ENCODE assay signal across 10 cellular contexts in the genomic region with DNA sequence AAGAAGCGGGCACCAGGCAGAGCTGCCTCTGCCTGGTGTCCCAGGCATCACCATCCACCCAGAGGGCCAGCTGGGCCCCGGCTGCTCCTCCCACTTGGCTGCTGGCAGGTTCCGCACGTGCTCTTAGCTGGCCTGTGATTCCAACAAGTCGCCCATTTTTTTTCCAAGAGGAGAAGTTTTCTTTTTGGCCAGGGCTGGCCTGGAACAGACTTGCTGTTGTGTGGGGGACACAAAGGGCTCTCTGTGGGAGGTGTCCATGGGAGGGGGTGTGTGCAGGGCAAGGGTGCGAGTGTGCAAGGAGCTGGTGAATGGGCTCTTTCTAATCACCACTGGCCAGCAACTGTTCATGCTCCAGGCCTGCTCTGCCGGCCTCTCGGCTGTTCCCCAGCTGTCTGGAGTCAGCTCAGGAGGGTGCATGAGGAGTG. TPM values are rescaled to one million over a fixed set of nuclear protein-coding genes. Genes with fewer than 3 reads are reported as not detected.
DNase-seq lines count a peak whose midpoint lies in the region; ATAC-seq and TF ChIP-seq lines count a peak whose summit lies in the region.
"Had no signal": no experiment of that assay in that cellular context is flagged by ENCODE, and none has a peak within 500 bp of the region (broad histone marks: within the 10 kb centered on the region; RNA-seq: fewer than 3 reads in every experiment).

No MANE protein-coding gene starts in this region.

- H3K36me3 ChIP-seq in PC-9 (ENCODE audit: low read depth): peaks cover 89% of the 10 kb centered on the region
- H3K36me3 ChIP-seq in mesendoderm (ENCODE audit: control insufficient read depth, insufficient read depth, low read length): peaks cover 29% of the 10 kb centered on the region
- H3K36me3 ChIP-seq in suprapubic skin: peaks cover 77% of the 10 kb centered on the region
- H3K36me3 ChIP-seq: neutrophil had no signal

- H3K27me3 ChIP-seq in PC-9 (ENCODE audit: insufficient read depth, low read depth): no peaks in the 10 kb centered on the region
- no peaks in the 10 kb centered on the region for H3K27me3 ChIP-seq in mesendoderm (ENCODE audit: insufficient read depth, low read length, poor library complexity)
- H3K27me3 ChIP-seq in suprapubic skin: no peaks in the 10 kb centered on the region

- no peak overlapping the region for H2BK120ac ChIP-seq in mesendoderm (ENCODE audit: low read depth, low read length)

- H3K9ac ChIP-seq in mesendoderm (ENCODE audit: low read length): no peak overlapping the region

- TF ChIP-seq CTCF in PC-9 (conservative IDR thresholded peaks at IDR 0.05): no peak
- no peak for TF ChIP-seq CTCF in suprapubic skin (IDR thresholded peaks at IDR 0.05)

- peaks cover 14% of the 10 kb centered on the region for H3K79me1 ChIP-seq in mesendoderm (ENCODE audit: low read length)

- peak overlapping the region; percentile 87 for H3K4me2 ChIP-seq in PC-9
- no peak overlapping the region for H3K4me2 ChIP-seq in mesendoderm (ENCODE audit: low read length)

- peaks cover 94% of the 10 kb centered on the region for H3F3A ChIP-seq in PC-9 (ENCODE audit: insufficient read depth, low read depth)

- H3K27ac ChIP-seq in PC-9 (peak overlapping the region; percentile 100), mesendoderm (ENCODE audit: low read depth, low read length) (peak overlapping the region; percentile 84), suprapubic skin (peak overlapping the region; percentile 47)
- H3K27ac ChIP-seq: neutrophil had no signal

- CTCF ChIA-PET in PC-9 (lab: Charles Lee): interaction anchor here (0.6 to 1.5 kb wide), 3 partner anchors 9 to 1813 kb away, joined by 3 to 5 read pairs (median 4); no protein-coding TSS in a partner anchor
- CTCF ChIA-PET in activated naive CD4-positive, alpha-beta T cell treated with anti-CD3 and anti-CD28 coated beads, Interleukin-2, amount 10 ng/mL, durations not matched to agents 7 days and 5 days (lab: Charles Lee): interaction anchor here (0.9 kb wide), 1 partner anchor 107 kb away, joined by 5 read pairs; no protein-coding TSS in a partner anchor

- H4K8ac ChIP-seq in mesendoderm (ENCODE audit: low read depth, low read length): no peak overlapping the region

- no CpG with 5 or more reads among the region's 8 CpGs for WGBS in mesendoderm (ENCODE audit: extremely low coverage, insufficient coverage, low lambda C conversion rate)
- WGBS in suprapubic skin: 45% methylated on average over 8 of the region's 8 CpGs

- H2AK5ac ChIP-seq in mesendoderm (ENCODE audit: low read length): no peak overlapping the region

- H2BK5ac ChIP-seq in mesendoderm (ENCODE audit: low read length): no peak overlapping the region

- POLR2A ChIA-PET in PC-9 (lab: Charles Lee; ENCODE audit: unreplicated experiment): interaction anchor here (0.5 to 2.0 kb wide), 6 partner anchors 9 to 93 kb away, joined by 3 to 18 read pairs (median 5); no protein-coding TSS in a partner anchor

- no peak overlapping the region for H3K18ac ChIP-seq in mesendoderm (ENCODE audit: low read length)

- no peak overlapping the region for H3K4me3 Mint-ChIP-seq in activated naive CD4-positive, alpha-beta T cell treated with anti-CD3 and anti-CD28 coated beads, Interleukin-2, amount 10 ng/mL, durations not matched to agents 7 days and 5 days

- DNase-seq in PC-9 (no peak), epidermal melanocyte (ENCODE audit: insufficient read length, low spot score) (peak; percentile 89), mesendoderm (no peak), suprapubic skin (ENCODE audit: low spot score in 2 of 2) (peak; percentile 66 to 80), SHP77 treated with DMSO at 0.1 percent for 48 hours (lab: John Stamatoyannopoulos, UW) (no peak)
- DNase-seq in stimulated activated CD4-positive, alpha-beta T cell treated with anti-CD3 and anti-CD28 coated beads, Interleukin-12 subunit alpha, Interleukin-12 subunit beta, amount 100 ng/mL, for 4 hours: no peak
- no peak for DNase-seq in activated naive CD4-positive, alpha-beta T cell treated with anti-CD3 and anti-CD28 coated beads, Interleukin-2, amount 10 ng/mL, durations not matched to agents 7 days and 5 days
- DNase-seq: NCI-H526 treated with DMSO at 0.1 percent for 48 hours had no signal

- no peak overlapping the region for H3K27ac Mint-ChIP-seq in activated naive CD4-positive, alpha-beta T cell treated with anti-CD3 and anti-CD28 coated beads, Interleukin-2, amount 10 ng/mL, durations not matched to agents 7 days and 5 days

- H3K4me1 ChIP-seq in PC-9 (replicated peaks; ENCODE audit: insufficient read depth) (peaks cover 96% of the 10 kb centered on the region), mesendoderm (ENCODE audit: control insufficient read depth, low read depth, low read length) (peaks cover 28% of the 10 kb centered on the region), suprapubic skin (peaks cover 100% of the 10 kb centered on the region)

- peaks cover 85% of the 10 kb centered on the region for H3K27me3 Mint-ChIP-seq in activated naive CD4-positive, alpha-beta T cell treated with anti-CD3 and anti-CD28 coated beads, Interleukin-2, amount 10 ng/mL, durations not matched to agents 7 days and 5 days

- H3K79me2 ChIP-seq in PC-9 (ENCODE audit: low read depth) (peaks cover 86% of the 10 kb centered on the region), mesendoderm (ENCODE audit: control insufficient read depth, insufficient read depth, low read length) (peaks cover 47% of the 10 kb centered on the region)

- no peak for TF ChIP-seq POLR2A in suprapubic skin (IDR thresholded peaks at IDR 0.05)

- H2AFZ ChIP-seq in PC-9: no peak overlapping the region

- H3K9me3 ChIP-seq in PC-9 (ENCODE audit: insufficient read depth, low read depth) (no peaks in the 10 kb centered on the region), suprapubic skin (no peaks in the 10 kb centered on the region)
- H3K9me3 ChIP-seq: neutrophil had no signal

- H3K23ac ChIP-seq in mesendoderm (ENCODE audit: low read length): no peak overlapping the region

- TF ChIP-seq EP300 in suprapubic skin (IDR thresholded peaks at IDR 0.05): no peak

- intact Hi-C loops in PC-9 (cut with micrococcal nuclease; ENCODE audit: unreplicated experiment): no loop called here

- H3K4me3 ChIP-seq in PC-9: no peak overlapping the region; the same call in 1 of the 2 replicates
- H3K4me3 ChIP-seq in mesendoderm (ENCODE audit: low read length): no peak overlapping the region
- no peak overlapping the region for H3K4me3 ChIP-seq in suprapubic skin

- peaks cover 14% of the 10 kb centered on the region for H3K4me1 Mint-ChIP-seq in activated naive CD4-positive, alpha-beta T cell treated with anti-CD3 and anti-CD28 coated beads, Interleukin-2, amount 10 ng/mL, durations not matched to agents 7 days and 5 days

- H3K36me3 Mint-ChIP-seq in activated naive CD4-positive, alpha-beta T cell treated with anti-CD3 and anti-CD28 coated beads, Interleukin-2, amount 10 ng/mL, durations not matched to agents 7 days and 5 days: no peaks in the 10 kb centered on the region

- H3K56ac ChIP-seq in mesendoderm (ENCODE audit: low read length): peak overlapping the region; percentile 30

- no peaks in the 10 kb centered on the region for H3K9me3 Mint-ChIP-seq in activated naive CD4-positive, alpha-beta T cell treated with anti-CD3 and anti-CD28 coated beads, Interleukin-2, amount 10 ng/mL, durations not matched to agents 7 days and 5 days

- no peak for ATAC-seq in HG02870 (IDR thresholded peaks at IDR 0.05; ENCODE audit: unreplicated experiment)

- no peak overlapping the region for H4K5ac ChIP-seq in mesendoderm (ENCODE audit: low read length)

- no peaks in the 10 kb centered on the region for H3K9me2 ChIP-seq in PC-9 (ENCODE audit: insufficient read depth)

- no peak overlapping the region for H2BK15ac ChIP-seq in mesendoderm (replicated peaks; ENCODE audit: low read depth)

- peaks cover 55% of the 10 kb centered on the region for H4K20me1 ChIP-seq in PC-9 (ENCODE audit: insufficient read depth)

- no TSS peak for BruUV-seq in PC-9 (replicated peaks; lab: Mats Ljungman, UMichigan)

- H3K4ac ChIP-seq in mesendoderm (ENCODE audit: low read depth, low read length): no peak overlapping the region

RNA-seq across cellular contexts. Expression of a gene that starts 7.3 kb away (rescaled TPM):
- total RNA-seq in PC-9 (2021) (147 and 221 TPM in 2 replicates), suprapubic skin (100 to 1,000 TPM in 2 of 4 donors, 10 to 100 TPM in 2; 80.4 to 118 (median 95.8) TPM)
- 110 TPM for polyA plus RNA-seq in mesendoderm (2013, experiment 1 of 2)
- polyA plus RNA-seq in mesendoderm (2013, experiment 2 of 2): 105 TPM

Comparison
In these comparisons a context has a peak if more than half of its experiments do, and no peak if none do; other contexts are left out.
1. DNase-seq: peak in epidermal melanocyte (single experiment) and suprapubic skin (2 of 2); none in PC-9 (0 of 2), mesendoderm (single experiment), stimulated activated CD4-positive, alpha-beta T cell treated with anti-CD3 and anti-CD28 coated beads, Interleukin-12 subunit alpha, Interleukin-12 subunit beta, amount 100 ng/mL, for 4 hours (single experiment), activated naive CD4-positive, alpha-beta T cell treated with anti-CD3 and anti-CD28 coated beads, Interleukin-2, amount 10 ng/mL, durations not matched to agents 7 days and 5 days (single experiment) and SHP77 treated with DMSO at 0.1 percent for 48 hours (single experiment).
2. H3K27ac ChIP-seq: peak in every context shown above with its lines; median percentile 100 in PC-9; 84 in mesendoderm; 47 in suprapubic skin.